Comparison of ENCODE assay signal across 1 cellular context in the genomic region with DNA sequence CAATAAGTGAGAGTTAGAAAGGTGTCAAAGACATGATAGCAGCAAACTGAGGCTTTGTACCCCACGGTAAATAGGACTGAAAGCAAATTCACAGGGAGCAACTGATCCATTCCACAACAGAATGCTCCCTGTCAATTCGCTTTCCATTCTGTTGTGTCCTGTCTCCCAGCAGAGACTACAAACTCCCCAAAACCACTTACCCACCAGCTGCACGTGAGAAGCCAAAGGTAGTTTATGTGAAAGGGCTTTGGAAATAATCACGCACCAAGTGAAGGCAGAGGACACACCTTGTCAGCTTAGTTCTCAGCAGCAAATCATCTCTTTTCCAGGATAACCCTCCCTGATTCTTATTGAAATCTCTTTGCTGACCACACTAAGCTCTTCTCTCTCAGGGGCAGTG.
TF ChIP-seq lines count a peak whose summit lies in the region.

No MANE protein-coding gene starts in this region.

TF ChIP-seq in HepG2, 621 proteins besides CTCF, POLR2A, EP300 and RAD21:
- TF ChIP-seq ATAD3A (CRISPR knock-in tag; IDR thresholded peaks at IDR 0.05) (no peak), MIER3 (CRISPR knock-in tag; IDR thresholded peaks at IDR 0.05; ENCODE audit: borderline replicate concordance) (no peak), ZNF746 (CRISPR knock-in tag; IDR thresholded peaks at IDR 0.05) (no peak), SIN3B (IDR thresholded peaks at IDR 0.05; ENCODE audit: low read length) (no peak), KAT2B (IDR thresholded peaks at IDR 0.05; ENCODE audit: borderline replicate concordance, low read depth, low read length) (no peak), HNRNPLL (IDR thresholded peaks at IDR 0.05; ENCODE audit: low read depth, low read length, poor library complexity, severe bottlenecking) (no peak), ZNF136 (CRISPR knock-in tag; IDR thresholded peaks at IDR 0.05; ENCODE audit: low read depth) (no peak), RARA (CRISPR knock-in tag; IDR thresholded peaks at IDR 0.05) (no peak), GATAD2A (CRISPR knock-in tag; IDR thresholded peaks at IDR 0.05) (no peak), ZNF382 (CRISPR knock-in tag; IDR thresholded peaks at IDR 0.05; ENCODE audit: borderline replicate concordance) (no peak)
- TF ChIP-seq, protein P1, sequence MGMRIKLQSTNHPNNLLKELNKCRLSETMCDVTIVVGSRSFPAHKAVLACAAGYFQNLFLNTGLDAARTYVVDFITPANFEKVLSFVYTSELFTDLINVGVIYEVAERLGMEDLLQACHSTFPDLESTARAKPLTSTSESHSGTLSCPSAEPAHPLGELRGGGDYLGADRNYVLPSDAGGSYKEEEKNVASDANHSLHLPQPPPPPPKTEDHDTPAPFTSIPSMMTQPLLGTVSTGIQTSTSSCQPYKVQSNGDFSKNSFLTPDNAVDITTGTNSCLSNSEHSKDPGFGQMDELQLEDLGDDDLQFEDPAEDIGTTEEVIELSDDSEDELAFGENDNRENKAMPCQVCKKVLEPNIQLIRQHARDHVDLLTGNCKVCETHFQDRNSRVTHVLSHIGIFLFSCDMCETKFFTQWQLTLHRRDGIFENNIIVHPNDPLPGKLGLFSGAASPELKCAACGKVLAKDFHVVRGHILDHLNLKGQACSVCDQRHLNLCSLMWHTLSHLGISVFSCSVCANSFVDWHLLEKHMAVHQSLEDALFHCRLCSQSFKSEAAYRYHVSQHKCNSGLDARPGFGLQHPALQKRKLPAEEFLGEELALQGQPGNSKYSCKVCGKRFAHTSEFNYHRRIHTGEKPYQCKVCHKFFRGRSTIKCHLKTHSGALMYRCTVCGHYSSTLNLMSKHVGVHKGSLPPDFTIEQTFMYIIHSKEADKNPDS (CRISPR knock-in tag; IDR thresholded peaks at IDR 0.05) = no peak
- TF ChIP-seq, protein P2, sequence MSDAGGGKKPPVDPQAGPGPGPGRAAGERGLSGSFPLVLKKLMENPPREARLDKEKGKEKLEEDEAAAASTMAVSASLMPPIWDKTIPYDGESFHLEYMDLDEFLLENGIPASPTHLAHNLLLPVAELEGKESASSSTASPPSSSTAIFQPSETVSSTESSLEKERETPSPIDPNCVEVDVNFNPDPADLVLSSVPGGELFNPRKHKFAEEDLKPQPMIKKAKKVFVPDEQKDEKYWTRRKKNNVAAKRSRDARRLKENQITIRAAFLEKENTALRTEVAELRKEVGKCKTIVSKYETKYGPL (CRISPR knock-in tag; IDR thresholded peaks at IDR 0.05) = no peak
- TF ChIP-seq, protein P3, sequence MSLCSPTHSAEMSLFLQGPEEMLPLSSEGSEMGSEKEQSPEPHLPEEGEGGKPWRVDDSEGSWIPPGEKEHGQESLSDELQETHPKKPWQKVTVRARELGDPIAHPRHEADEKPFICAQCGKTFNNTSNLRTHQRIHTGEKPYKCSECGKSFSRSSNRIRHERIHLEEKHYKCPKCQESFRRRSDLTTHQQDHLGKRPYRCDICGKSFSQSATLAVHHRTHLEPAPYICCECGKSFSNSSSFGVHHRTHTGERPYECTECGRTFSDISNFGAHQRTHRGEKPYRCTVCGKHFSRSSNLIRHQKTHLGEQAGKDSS (CRISPR knock-in tag; IDR thresholded peaks at IDR 0.05; ENCODE audit: borderline replicate concordance, low read depth) = no peak
- TF ChIP-seq, protein P4, sequence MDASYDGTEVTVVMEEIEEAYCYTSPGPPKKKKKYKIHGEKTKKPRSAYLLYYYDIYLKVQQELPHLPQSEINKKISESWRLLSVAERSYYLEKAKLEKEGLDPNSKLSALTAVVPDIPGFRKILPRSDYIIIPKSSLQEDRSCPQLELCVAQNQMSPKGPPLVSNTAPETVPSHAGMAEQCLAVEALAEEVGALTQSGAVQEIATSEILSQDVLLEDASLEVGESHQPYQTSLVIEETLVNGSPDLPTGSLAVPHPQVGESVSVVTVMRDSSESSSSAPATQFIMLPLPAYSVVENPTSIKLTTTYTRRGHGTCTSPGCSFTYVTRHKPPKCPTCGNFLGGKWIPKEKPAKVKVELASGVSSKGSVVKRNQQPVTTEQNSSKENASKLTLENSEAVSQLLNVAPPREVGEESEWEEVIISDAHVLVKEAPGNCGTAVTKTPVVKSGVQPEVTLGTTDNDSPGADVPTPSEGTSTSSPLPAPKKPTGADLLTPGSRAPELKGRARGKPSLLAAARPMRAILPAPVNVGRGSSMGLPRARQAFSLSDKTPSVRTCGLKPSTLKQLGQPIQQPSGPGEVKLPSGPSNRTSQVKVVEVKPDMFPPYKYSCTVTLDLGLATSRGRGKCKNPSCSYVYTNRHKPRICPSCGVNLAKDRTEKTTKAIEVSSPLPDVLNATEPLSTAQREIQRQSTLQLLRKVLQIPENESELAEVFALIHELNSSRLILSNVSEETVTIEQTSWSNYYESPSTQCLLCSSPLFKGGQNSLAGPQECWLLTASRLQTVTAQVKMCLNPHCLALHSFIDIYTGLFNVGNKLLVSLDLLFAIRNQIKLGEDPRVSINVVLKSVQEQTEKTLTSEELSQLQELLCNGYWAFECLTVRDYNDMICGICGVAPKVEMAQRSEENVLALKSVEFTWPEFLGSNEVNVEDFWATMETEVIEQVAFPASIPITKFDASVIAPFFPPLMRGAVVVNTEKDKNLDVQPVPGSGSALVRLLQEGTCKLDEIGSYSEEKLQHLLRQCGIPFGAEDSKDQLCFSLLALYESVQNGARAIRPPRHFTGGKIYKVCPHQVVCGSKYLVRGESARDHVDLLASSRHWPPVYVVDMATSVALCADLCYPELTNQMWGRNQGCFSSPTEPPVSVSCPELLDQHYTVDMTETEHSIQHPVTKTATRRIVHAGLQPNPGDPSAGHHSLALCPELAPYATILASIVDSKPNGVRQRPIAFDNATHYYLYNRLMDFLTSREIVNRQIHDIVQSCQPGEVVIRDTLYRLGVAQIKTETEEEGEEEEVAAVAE (CRISPR knock-in tag; IDR thresholded peaks at IDR 0.05; ENCODE audit: borderline replicate concordance) = no peak
- TF ChIP-seq, protein P5, sequence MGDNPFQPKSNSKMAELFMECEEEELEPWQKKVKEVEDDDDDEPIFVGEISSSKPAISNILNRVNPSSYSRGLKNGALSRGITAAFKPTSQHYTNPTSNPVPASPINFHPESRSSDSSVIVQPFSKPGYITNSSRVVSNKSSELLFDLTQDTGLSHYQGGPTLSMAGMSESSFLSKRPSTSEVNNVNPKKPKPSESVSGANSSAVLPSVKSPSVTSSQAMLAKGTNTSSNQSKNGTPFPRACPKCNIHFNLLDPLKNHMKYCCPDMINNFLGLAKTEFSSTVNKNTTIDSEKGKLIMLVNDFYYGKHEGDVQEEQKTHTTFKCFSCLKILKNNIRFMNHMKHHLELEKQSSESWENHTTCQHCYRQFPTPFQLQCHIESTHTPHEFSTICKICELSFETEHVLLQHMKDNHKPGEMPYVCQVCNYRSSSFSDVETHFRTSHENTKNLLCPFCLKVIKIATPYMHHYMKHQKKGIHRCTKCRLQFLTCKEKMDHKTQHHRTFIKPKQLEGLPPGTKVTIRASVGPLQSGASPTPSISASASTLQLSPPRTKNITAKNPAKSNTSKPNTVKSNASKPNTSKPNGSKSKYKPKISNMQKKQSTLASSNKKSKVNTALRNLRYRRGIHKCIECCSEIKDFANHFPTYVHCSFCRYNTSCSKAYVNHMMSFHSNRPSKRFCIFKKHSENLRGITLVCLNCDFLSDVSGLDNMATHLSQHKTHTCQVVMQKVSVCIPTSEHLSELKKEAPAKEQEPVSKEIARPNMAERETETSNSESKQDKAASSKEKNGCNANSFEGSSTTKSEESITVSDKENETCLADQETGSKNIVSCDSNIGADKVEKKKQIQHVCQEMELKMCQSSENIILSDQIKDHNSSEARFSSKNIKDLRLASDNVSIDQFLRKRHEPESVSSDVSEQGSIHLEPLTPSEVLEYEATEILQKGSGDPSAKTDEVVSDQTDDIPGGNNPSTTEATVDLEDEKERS (CRISPR knock-in tag; IDR thresholded peaks at IDR 0.05) = no peak
- TF ChIP-seq, protein P6, sequence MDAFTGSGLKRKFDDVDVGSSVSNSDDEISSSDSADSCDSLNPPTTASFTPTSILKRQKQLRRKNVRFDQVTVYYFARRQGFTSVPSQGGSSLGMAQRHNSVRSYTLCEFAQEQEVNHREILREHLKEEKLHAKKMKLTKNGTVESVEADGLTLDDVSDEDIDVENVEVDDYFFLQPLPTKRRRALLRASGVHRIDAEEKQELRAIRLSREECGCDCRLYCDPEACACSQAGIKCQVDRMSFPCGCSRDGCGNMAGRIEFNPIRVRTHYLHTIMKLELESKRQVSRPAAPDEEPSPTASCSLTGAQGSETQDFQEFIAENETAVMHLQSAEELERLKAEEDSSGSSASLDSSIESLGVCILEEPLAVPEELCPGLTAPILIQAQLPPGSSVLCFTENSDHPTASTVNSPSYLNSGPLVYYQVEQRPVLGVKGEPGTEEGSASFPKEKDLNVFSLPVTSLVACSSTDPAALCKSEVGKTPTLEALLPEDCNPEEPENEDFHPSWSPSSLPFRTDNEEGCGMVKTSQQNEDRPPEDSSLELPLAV (CRISPR knock-in tag; conservative IDR thresholded peaks at IDR 0.05; ENCODE audit: low read depth) = no peak
